1 cellular context compared by ENCODE assay signal in the genomic region with DNA sequence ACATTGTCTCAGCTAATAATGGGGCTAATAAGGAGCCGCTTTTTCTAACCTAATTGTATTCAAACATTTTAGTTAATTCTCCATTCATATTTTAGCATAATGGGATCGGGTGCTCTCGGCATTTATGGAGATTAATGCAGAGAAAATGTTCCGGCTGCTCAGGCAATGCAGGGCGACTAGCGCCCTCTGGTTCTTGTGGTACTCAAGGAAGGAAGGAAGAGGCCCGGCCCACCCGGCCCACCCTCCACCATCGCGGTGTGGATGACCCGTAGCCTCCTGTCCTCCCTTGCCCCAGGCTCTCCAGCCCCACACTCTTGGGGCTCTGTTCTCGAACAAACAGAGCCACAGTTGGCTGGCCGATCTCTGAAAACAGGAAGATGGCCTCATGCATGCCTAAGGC.
TF ChIP-seq lines count a peak whose summit lies in the region.

No MANE protein-coding gene starts in this region.

TF ChIP-seq in HCT116, 20 proteins besides CTCF, POLR2A, EP300 and RAD21:
- TF ChIP-seq, protein P1, sequence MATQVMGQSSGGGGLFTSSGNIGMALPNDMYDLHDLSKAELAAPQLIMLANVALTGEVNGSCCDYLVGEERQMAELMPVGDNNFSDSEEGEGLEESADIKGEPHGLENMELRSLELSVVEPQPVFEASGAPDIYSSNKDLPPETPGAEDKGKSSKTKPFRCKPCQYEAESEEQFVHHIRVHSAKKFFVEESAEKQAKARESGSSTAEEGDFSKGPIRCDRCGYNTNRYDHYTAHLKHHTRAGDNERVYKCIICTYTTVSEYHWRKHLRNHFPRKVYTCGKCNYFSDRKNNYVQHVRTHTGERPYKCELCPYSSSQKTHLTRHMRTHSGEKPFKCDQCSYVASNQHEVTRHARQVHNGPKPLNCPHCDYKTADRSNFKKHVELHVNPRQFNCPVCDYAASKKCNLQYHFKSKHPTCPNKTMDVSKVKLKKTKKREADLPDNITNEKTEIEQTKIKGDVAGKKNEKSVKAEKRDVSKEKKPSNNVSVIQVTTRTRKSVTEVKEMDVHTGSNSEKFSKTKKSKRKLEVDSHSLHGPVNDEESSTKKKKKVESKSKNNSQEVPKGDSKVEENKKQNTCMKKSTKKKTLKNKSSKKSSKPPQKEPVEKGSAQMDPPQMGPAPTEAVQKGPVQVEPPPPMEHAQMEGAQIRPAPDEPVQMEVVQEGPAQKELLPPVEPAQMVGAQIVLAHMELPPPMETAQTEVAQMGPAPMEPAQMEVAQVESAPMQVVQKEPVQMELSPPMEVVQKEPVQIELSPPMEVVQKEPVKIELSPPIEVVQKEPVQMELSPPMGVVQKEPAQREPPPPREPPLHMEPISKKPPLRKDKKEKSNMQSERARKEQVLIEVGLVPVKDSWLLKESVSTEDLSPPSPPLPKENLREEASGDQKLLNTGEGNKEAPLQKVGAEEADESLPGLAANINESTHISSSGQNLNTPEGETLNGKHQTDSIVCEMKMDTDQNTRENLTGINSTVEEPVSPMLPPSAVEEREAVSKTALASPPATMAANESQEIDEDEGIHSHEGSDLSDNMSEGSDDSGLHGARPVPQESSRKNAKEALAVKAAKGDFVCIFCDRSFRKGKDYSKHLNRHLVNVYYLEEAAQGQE (IDR thresholded peaks at IDR 0.05; ENCODE audit: low read depth): no peak
- TF ChIP-seq, protein P2, sequence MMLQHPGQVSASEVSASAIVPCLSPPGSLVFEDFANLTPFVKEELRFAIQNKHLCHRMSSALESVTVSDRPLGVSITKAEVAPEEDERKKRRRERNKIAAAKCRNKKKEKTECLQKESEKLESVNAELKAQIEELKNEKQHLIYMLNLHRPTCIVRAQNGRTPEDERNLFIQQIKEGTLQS (IDR thresholded peaks at IDR 0.05): no peak
- TF ChIP-seq TCF7L2 (IDR thresholded peaks at IDR 0.05; ENCODE audit: borderline replicate concordance, extremely low read depth, insufficient read depth, insufficient read length) (no peak), EZH2 (IDR thresholded peaks at IDR 0.05) (no peak), ZNF274 (IDR thresholded peaks at IDR 0.05; ENCODE audit: low read depth, low read length) (no peak), SP1 (IDR thresholded peaks at IDR 0.05; ENCODE audit: low read depth) (no peak), EGR1 (IDR thresholded peaks at IDR 0.05; ENCODE audit: low read depth) (no peak), SIN3A (IDR thresholded peaks at IDR 0.05; ENCODE audit: low read depth) (no peak), ZFX (IDR thresholded peaks at IDR 0.05) (no peak), FOSL1 (IDR thresholded peaks at IDR 0.05; ENCODE audit: low read depth) (no peak), SRF (IDR thresholded peaks at IDR 0.05; ENCODE audit: low read depth) (no peak), YY1 (IDR thresholded peaks at IDR 0.05; ENCODE audit: extremely low read depth, insufficient replicate concordance, low read depth, low read length) (no peak), EZH2phosphoT487 (IDR thresholded peaks at IDR 0.05; ENCODE audit: borderline replicate concordance) (no peak), CEBPB (IDR thresholded peaks at IDR 0.05; ENCODE audit: low read depth) (no peak), JUND (IDR thresholded peaks at IDR 0.05) (no peak), POLR2AphosphoS5 (IDR thresholded peaks at IDR 0.05; ENCODE audit: low read depth, low read length) (no peak), CBX3 (IDR thresholded peaks at IDR 0.05; ENCODE audit: low read depth) (no peak)
- TF ChIP-seq, protein P3, sequence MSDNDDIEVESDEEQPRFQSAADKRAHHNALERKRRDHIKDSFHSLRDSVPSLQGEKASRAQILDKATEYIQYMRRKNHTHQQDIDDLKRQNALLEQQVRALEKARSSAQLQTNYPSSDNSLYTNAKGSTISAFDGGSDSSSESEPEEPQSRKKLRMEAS (IDR thresholded peaks at IDR 0.05): no peak
- TF ChIP-seq, protein P4, sequence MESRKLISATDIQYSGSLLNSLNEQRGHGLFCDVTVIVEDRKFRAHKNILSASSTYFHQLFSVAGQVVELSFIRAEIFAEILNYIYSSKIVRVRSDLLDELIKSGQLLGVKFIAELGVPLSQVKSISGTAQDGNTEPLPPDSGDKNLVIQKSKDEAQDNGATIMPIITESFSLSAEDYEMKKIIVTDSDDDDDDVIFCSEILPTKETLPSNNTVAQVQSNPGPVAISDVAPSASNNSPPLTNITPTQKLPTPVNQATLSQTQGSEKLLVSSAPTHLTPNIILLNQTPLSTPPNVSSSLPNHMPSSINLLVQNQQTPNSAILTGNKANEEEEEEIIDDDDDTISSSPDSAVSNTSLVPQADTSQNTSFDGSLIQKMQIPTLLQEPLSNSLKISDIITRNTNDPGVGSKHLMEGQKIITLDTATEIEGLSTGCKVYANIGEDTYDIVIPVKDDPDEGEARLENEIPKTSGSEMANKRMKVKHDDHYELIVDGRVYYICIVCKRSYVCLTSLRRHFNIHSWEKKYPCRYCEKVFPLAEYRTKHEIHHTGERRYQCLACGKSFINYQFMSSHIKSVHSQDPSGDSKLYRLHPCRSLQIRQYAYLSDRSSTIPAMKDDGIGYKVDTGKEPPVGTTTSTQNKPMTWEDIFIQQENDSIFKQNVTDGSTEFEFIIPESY (IDR thresholded peaks at IDR 0.05; ENCODE audit: extremely low read depth, insufficient replicate concordance, low read length): no peak
